ENCODE assay signal across 6 cellular contexts in genomic region chr19:42245247-42245646, GRCh38. TPM values are rescaled to one million over a fixed set of nuclear protein-coding genes. Genes with fewer than 3 reads are reported as not detected.
DNase-seq lines count a peak whose midpoint lies in the region; TF ChIP-seq lines count a peak whose summit lies in the region.
"Not testable (repeated sequence)": the region's sequence is repeated elsewhere in the genome, so short reads cannot be mapped to it uniquely, and the experiment has no call there.

No MANE protein-coding gene starts in this region.

- H3K9me3 ChIP-seq in NT2/D1 (ENCODE audit: insufficient read depth, low read length); spleen: not testable (repeated sequence)

- H3K36me3 ChIP-seq in NT2/D1 (ENCODE audit: insufficient read depth, insufficient read length, low read length): peaks cover 37% of the 10 kb centered on the region
- H3K36me3 ChIP-seq in spleen: peaks cover 0 to 28% (median 17%) of the 10 kb centered on the region in 6 donors

- H3K4me3 Mint-ChIP-seq in CD14-positive monocyte: peak overlapping the region in 1 of 2 donors; percentile 48
- H3K4me3 Mint-ChIP-seq in activated naive CD4-positive, alpha-beta T cell treated with anti-CD3 and anti-CD28 coated beads, Interleukin-2, amount 10 ng/mL, durations not matched to agents 7 days and 5 days: peak overlapping the region; percentile 96
- H3K4me3 Mint-ChIP-seq in endothelial cell (ENCODE audit: unreplicated experiment): peak overlapping the region; percentile 94
- H3K4me3 Mint-ChIP-seq in mesothelial cell of epicardium: peak overlapping the region; percentile 82

- H3K27me3 Mint-ChIP-seq in CD14-positive monocyte (ENCODE audit: low read depth in 3 of 3); activated naive CD4-positive, alpha-beta T cell treated with anti-CD3 and anti-CD28 coated beads, Interleukin-2, amount 10 ng/mL, durations not matched to agents 7 days and 5 days; mesothelial cell of epicardium (ENCODE audit: low read depth): not testable (repeated sequence)
- peaks cover 21% of the 10 kb centered on the region for H3K27me3 Mint-ChIP-seq in endothelial cell (ENCODE audit: unreplicated experiment)

- peaks cover 10 to 26% of the 10 kb centered on the region in 2 donors for H3K36me3 Mint-ChIP-seq in CD14-positive monocyte
- H3K36me3 Mint-ChIP-seq in activated naive CD4-positive, alpha-beta T cell treated with anti-CD3 and anti-CD28 coated beads, Interleukin-2, amount 10 ng/mL, durations not matched to agents 7 days and 5 days: peaks cover 14% of the 10 kb centered on the region
- not testable (repeated sequence) for H3K36me3 Mint-ChIP-seq in endothelial cell (ENCODE audit: low read depth, unreplicated experiment); mesothelial cell of epicardium

- intact Hi-C loops in CD14-positive monocyte (cut with micrococcal nuclease): loop anchor here in 1 of 2 donors (10.0 kb wide), 1 partner anchor 110 kb away; the partner anchor contains the start of gene POU2F2
- intact Hi-C loops in spleen (cut with DNase I; ENCODE audit: low total_unique reads): not testable (repeated sequence)

- H3K27ac Mint-ChIP-seq in CD14-positive monocyte: peak overlapping the region in 6 of 7 donors; percentile 55 to 98 (median 97)
- peak overlapping the region; percentile 93 for H3K27ac Mint-ChIP-seq in activated naive CD4-positive, alpha-beta T cell treated with anti-CD3 and anti-CD28 coated beads, Interleukin-2, amount 10 ng/mL, durations not matched to agents 7 days and 5 days
- peak overlapping the region; percentile 99 for H3K27ac Mint-ChIP-seq in endothelial cell (ENCODE audit: unreplicated experiment)
- H3K27ac Mint-ChIP-seq in mesothelial cell of epicardium: peak overlapping the region; percentile 98

- not testable (repeated sequence) for H3K9me3 Mint-ChIP-seq in CD14-positive monocyte; activated naive CD4-positive, alpha-beta T cell treated with anti-CD3 and anti-CD28 coated beads, Interleukin-2, amount 10 ng/mL, durations not matched to agents 7 days and 5 days; endothelial cell (ENCODE audit: unreplicated experiment); mesothelial cell of epicardium

- CTCF ChIA-PET in activated naive CD4-positive, alpha-beta T cell treated with anti-CD3 and anti-CD28 coated beads, Interleukin-2, amount 10 ng/mL, durations not matched to agents 7 days and 5 days (lab: Charles Lee): interaction anchor here (0.6 to 6.6 kb wide), 7 partner anchors 33 to 137 kb away, joined by 3 to 57 read pairs (median 8); partner anchors contain the start of gene POU2F2

- not testable (repeated sequence) for H3K4me1 ChIP-seq in NT2/D1 (ENCODE audit: insufficient read depth, insufficient read length)
- peaks cover 21 to 83% (median 61%) of the 10 kb centered on the region in 6 donors for H3K4me1 ChIP-seq in spleen

- not testable (repeated sequence) for DNase-seq in CD14-positive monocyte (ENCODE audit: low spot score); NT2/D1 (ENCODE audit: low read depth, low spot score); activated naive CD4-positive, alpha-beta T cell treated with anti-CD3 and anti-CD28 coated beads, Interleukin-2, amount 10 ng/mL, durations not matched to agents 7 days and 5 days; endothelial cell (ENCODE audit: low spot score); mesothelial cell of epicardium (ENCODE audit: low spot score in 2 of 2, unreplicated experiment in 2 of 2)
- DNase-seq in spleen: peak; percentile 78

- H3K27ac ChIP-seq in spleen: peak overlapping the region in 7 of 8 donors; percentile 92 to 97 (median 94)

- TF ChIP-seq CTCF in CD14-positive monocyte (IDR thresholded peaks at IDR 0.05); endothelial cell (IDR thresholded peaks at IDR 0.05; ENCODE audit: unreplicated experiment); mesothelial cell of epicardium (IDR thresholded peaks at IDR 0.05; ENCODE audit: unreplicated experiment); spleen (IDR thresholded peaks at IDR 0.05 in 8 of 11, conservative IDR thresholded peaks at IDR 0.05 in 3 of 11): not testable (repeated sequence)

- H3K4me1 Mint-ChIP-seq in CD14-positive monocyte (peaks cover 41% of the 10 kb centered on the region), endothelial cell (ENCODE audit: unreplicated experiment) (peaks cover 49% of the 10 kb centered on the region), mesothelial cell of epicardium (peaks cover 41% of the 10 kb centered on the region)
- peaks cover 56% of the 10 kb centered on the region for H3K4me1 Mint-ChIP-seq in activated naive CD4-positive, alpha-beta T cell treated with anti-CD3 and anti-CD28 coated beads, Interleukin-2, amount 10 ng/mL, durations not matched to agents 7 days and 5 days

- not testable (repeated sequence) for H3K4me3 ChIP-seq in NT2/D1 (ENCODE audit: insufficient read length, low read depth)
- H3K4me3 ChIP-seq in spleen: peak overlapping the region in 1 of 8 donors; percentile 93

- H3K27me3 ChIP-seq in NT2/D1 (ENCODE audit: insufficient read depth, insufficient read length); spleen (replicated peaks in 1 of 7): not testable (repeated sequence)

- 74 to 87% (median 82%) methylated on average over 10 of the region's 10 CpGs for WGBS in spleen, 5 donors

- peak overlapping the region; percentile 3 for H3K9ac ChIP-seq in NT2/D1 (ENCODE audit: insufficient read length, low read depth)

- TF ChIP-seq POLR2A in spleen (IDR thresholded peaks at IDR 0.05): not testable (repeated sequence)

RNA-seq across cellular contexts. Expression of gene GSK3A, which starts 2.8 kb away (rescaled TPM):
- 10 to 100 TPM; 12.3 to 14.9 TPM for polyA plus RNA-seq in CD14-positive monocyte
- total RNA-seq in endothelial cell (ENCODE audit: unreplicated experiment): 54.4 TPM
- total RNA-seq in mesothelial cell of epicardium: 42.9 to 45.5 TPM (median 44.6 TPM) in 3 replicates
- total RNA-seq in spleen: 10 to 100 TPM; 20.8 to 33.1 (median 31.1) TPM
- 10 to 100 TPM; 22.7 to 39.3 (median 26.4) TPM for polyA plus RNA-seq in spleen

RNA-seq across cellular contexts. Expression of gene ERF, which starts 9.7 kb away (rescaled TPM):
- polyA plus RNA-seq in CD14-positive monocyte: 1 to 10 TPM; 2.3 to 3.4 TPM
- 109 TPM for total RNA-seq in endothelial cell (ENCODE audit: unreplicated experiment)
- total RNA-seq in mesothelial cell of epicardium: 90.4 to 106 TPM (median 92.1 TPM) in 3 replicates
- total RNA-seq in spleen: 10 to 100 TPM; 36.8 to 73.1 (median 56.4) TPM
- polyA plus RNA-seq in spleen: 10 to 100 TPM; 13.5 to 49.7 (median 17.7) TPM

RNA-seq across cellular contexts. Expression of gene CIC, which starts 23.8 kb away (rescaled TPM):
- under 1 TPM; 0.62 to 0.87 TPM for polyA plus RNA-seq in CD14-positive monocyte
- 85.7 TPM for total RNA-seq in endothelial cell (ENCODE audit: unreplicated experiment)
- total RNA-seq in mesothelial cell of epicardium: 84.0 to 90.9 TPM (median 90.8 TPM) in 3 replicates
- 100 to 1,000 TPM in 1 of 7 donors, 10 to 100 TPM in 6; 63.8 to 100 (median 76.7) TPM for total RNA-seq in spleen
- polyA plus RNA-seq in spleen: 10 to 100 TPM; 12.5 to 43.6 (median 16.8) TPM

RNA-seq across cellular contexts. Expression of gene ZNF526, which starts 25.1 kb away (rescaled TPM):
- polyA plus RNA-seq in CD14-positive monocyte (1 to 10 TPM in 1 of 2 donors, under 1 TPM in 1; 0.96 to 1.3 TPM), spleen (1 to 10 TPM; 1.9 to 6.1 (median 2.8) TPM)
- total RNA-seq in endothelial cell (ENCODE audit: unreplicated experiment) (13.9 TPM), mesothelial cell of epicardium (12.3 to 13.4 TPM (median 13.3 TPM) in 3 replicates), spleen (10 to 100 TPM in 4 of 7 donors, 1 to 10 TPM in 3; 6.5 to 15.0 (median 10.2) TPM)

RNA-seq across cellular contexts. Expression of gene DEDD2, which starts 27.8 kb away (rescaled TPM):
- 100 to 1,000 TPM; 125 to 133 TPM for polyA plus RNA-seq in CD14-positive monocyte
- total RNA-seq in endothelial cell (ENCODE audit: unreplicated experiment): 27.1 TPM
- total RNA-seq in mesothelial cell of epicardium: 21.3 to 24.0 TPM (median 23.7 TPM) in 3 replicates
- 10 to 100 TPM; 43.3 to 73.9 (median 48.5) TPM for total RNA-seq in spleen
- 10 to 100 TPM; 24.7 to 52.1 (median 29.4) TPM for polyA plus RNA-seq in spleen
